20 cellular contexts compared by ENCODE assay signal in the genomic region with DNA sequence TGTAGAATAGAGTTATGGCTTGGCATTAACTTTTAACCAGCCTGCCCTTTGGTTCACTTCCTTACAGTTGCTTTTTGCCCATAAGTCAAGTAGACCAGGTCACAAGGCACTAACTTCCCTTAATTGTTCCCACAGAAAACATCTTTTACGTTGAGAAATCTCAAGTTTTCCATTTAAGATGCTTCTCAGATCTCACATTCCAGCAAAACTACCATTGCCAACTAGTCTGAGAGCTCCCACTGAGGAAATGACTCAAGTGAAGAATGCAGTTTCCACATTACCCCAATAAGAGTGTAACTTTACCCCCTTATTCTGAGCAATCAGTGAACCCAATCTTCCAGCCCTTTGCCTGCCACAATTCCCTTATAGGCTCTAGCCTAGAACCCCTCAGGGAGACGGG.
DNase-seq lines count a peak whose midpoint lies in the region; ATAC-seq and TF ChIP-seq lines count a peak whose summit lies in the region.
"Had no signal": no experiment of that assay in that cellular context is flagged by ENCODE, and none has a peak within 500 bp of the region (broad histone marks: within the 10 kb centered on the region; RNA-seq: fewer than 3 reads in every experiment).

No MANE protein-coding gene starts in this region.

- ATAC-seq in GM18870 (IDR thresholded peaks at IDR 0.05; ENCODE audit: unreplicated experiment) = no peak
- ATAC-seq: A549, GM23338, HCT116 had no signal

- H3K27me3 Mint-ChIP-seq in HFFc6 (ENCODE audit: insufficient read depth) (no peaks in the 10 kb centered on the region), neural progenitor cell (ENCODE audit: insufficient read depth, low read depth) (peaks cover 2% of the 10 kb centered on the region)
- H3K27me3 Mint-ChIP-seq: CD4-positive, alpha-beta memory T cell had no signal

- no peak overlapping the region for H3K4me2 ChIP-seq in neural progenitor cell
- H3K4me2 ChIP-seq: A549, GM23338 had no signal

- no peaks in the 10 kb centered on the region for H3K79me2 ChIP-seq in neural progenitor cell (ENCODE audit: low read depth)

- TF ChIP-seq CTCF in HFFc6 (IDR thresholded peaks at IDR 0.05) (no peak), neural progenitor cell (IDR thresholded peaks at IDR 0.05) (no peak)

- no peak overlapping the region for H3K27ac ChIP-seq in neural progenitor cell
- H3K27ac ChIP-seq: A549 had no signal

- no peak overlapping the region for H2AFZ ChIP-seq in neural progenitor cell (replicated peaks)
- H2AFZ ChIP-seq: GM23338 had no signal

- TF ChIP-seq RAD21 in Ishikawa (IDR thresholded peaks at IDR 0.05; ENCODE audit: low read depth) = no peak

- H3K4me1 ChIP-seq in neural progenitor cell = no peaks in the 10 kb centered on the region
- H3K4me1 ChIP-seq: A549 had no signal

- no peak overlapping the region for H3K9ac ChIP-seq in neural progenitor cell

- H3F3A ChIP-seq in neural progenitor cell (ENCODE audit: low read depth) = no peaks in the 10 kb centered on the region

- peaks cover 22% of the 10 kb centered on the region for H3K9me3 Mint-ChIP-seq in HFFc6
- peaks cover 10% of the 10 kb centered on the region for H3K9me3 Mint-ChIP-seq in neural progenitor cell

- no peaks in the 10 kb centered on the region for H3K27me3 ChIP-seq in neural progenitor cell

- H3K36me3 Mint-ChIP-seq in HFFc6 (ENCODE audit: low read depth) = peaks cover 24% of the 10 kb centered on the region
- H3K36me3 Mint-ChIP-seq in neural progenitor cell = no peaks in the 10 kb centered on the region
- H3K36me3 Mint-ChIP-seq: CD4-positive, alpha-beta memory T cell had no signal

- H3K4me3 ChIP-seq in neural progenitor cell = no peak overlapping the region
- H3K4me3 ChIP-seq: A549, GM23338 had no signal

- DNase-seq in EH (ENCODE audit: low read depth) (peak; percentile 67), HFFc6 (peak; percentile 3), fibroblast of gingiva (ENCODE audit: low read depth) (peak; percentile 37), cerebellar nuclear complex (lab: John Stamatoyannopoulos, UW) (no peak), neural progenitor cell (ENCODE audit: low spot score) (no peak)
- DNase-seq: 8988T; ACHN; C1 segment of cervical spinal cord; Calu3; CD4-positive, alpha-beta memory T cell; COR-L47; DMS53; DMS79 treated with DMSO at 0.1 percent for 48 hours; GF-D8; H9 had no signal

- peak; percentile 59 for TF ChIP-seq EP300 in Ishikawa (IDR thresholded peaks at IDR 0.05; ENCODE audit: borderline replicate concordance)

- no peaks in the 10 kb centered on the region for H3K9me3 ChIP-seq in neural progenitor cell (ENCODE audit: low read depth)
- H3K9me3 ChIP-seq: A549 had no signal

- H3K4me3 Mint-ChIP-seq in HFFc6 (no peak overlapping the region), neural progenitor cell (no peak overlapping the region)
- H3K4me3 Mint-ChIP-seq: CD4-positive, alpha-beta memory T cell; GM23338; H9 had no signal

- H3K4me1 Mint-ChIP-seq in HFFc6 (ENCODE audit: low read depth) (peaks cover 16% of the 10 kb centered on the region), neural progenitor cell (no peaks in the 10 kb centered on the region)
- H3K4me1 Mint-ChIP-seq: CD4-positive, alpha-beta memory T cell; GM23338; H9 had no signal

- peak overlapping the region; percentile 27; the same call in 1 of the 2 replicates for H3K27ac Mint-ChIP-seq in HFFc6
- no peak overlapping the region for H3K27ac Mint-ChIP-seq in neural progenitor cell
- H3K27ac Mint-ChIP-seq: CD4-positive, alpha-beta memory T cell; GM23338 had no signal

- H4K20me1 ChIP-seq in neural progenitor cell (ENCODE audit: low read depth) = no peaks in the 10 kb centered on the region

- H3K36me3 ChIP-seq in neural progenitor cell = no peaks in the 10 kb centered on the region

TF ChIP-seq in Ishikawa, 13 proteins besides CTCF, POLR2A, EP300 and RAD21:
- TF ChIP-seq CEBPB (IDR thresholded peaks at IDR 0.05) (no peak), TCF12 (IDR thresholded peaks at IDR 0.05; ENCODE audit: low read depth) (peak; percentile 23; the same call in 1 of the 2 replicates), TAF1 (IDR thresholded peaks at IDR 0.05; ENCODE audit: low read depth) (no peak), REST (IDR thresholded peaks at IDR 0.05; ENCODE audit: low read depth) (no peak), YY1 (IDR thresholded peaks at IDR 0.05; ENCODE audit: low read depth) (no peak), NFIC (IDR thresholded peaks at IDR 0.05) (0 out of 2 replicates have a peak, but pooled peaks have one; percentile 31), TEAD4 (IDR thresholded peaks at IDR 0.05) (no peak; the same call in 1 of the 2 replicates), CREB1 (IDR thresholded peaks at IDR 0.05; ENCODE audit: low read depth) (no peak), FOXM1 (IDR thresholded peaks at IDR 0.05; ENCODE audit: borderline replicate concordance, low read depth) (no peak), ZBTB7A (IDR thresholded peaks at IDR 0.05; ENCODE audit: low read depth) (no peak), USF1 (IDR thresholded peaks at IDR 0.05) (no peak)
- TF ChIP-seq, protein P1, sequence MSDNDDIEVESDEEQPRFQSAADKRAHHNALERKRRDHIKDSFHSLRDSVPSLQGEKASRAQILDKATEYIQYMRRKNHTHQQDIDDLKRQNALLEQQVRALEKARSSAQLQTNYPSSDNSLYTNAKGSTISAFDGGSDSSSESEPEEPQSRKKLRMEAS (IDR thresholded peaks at IDR 0.05) = no peak

Comparison
In these comparisons a context has a peak if more than half of its experiments do, and no peak if none do; other contexts are left out.
1. DNase-seq: peak in EH (single experiment), HFFc6 (single experiment) and fibroblast of gingiva (single experiment); none in cerebellar nuclear complex (0 of 2) and neural progenitor cell (single experiment).